In genomic region chr6:104381907-104382306, GRCh38 we compare ENCODE assay signal across 25 cellular contexts.
"Had no signal": no experiment of that assay in that cellular context is flagged by ENCODE, and none has a peak within 500 bp of the region (broad histone marks: within the 10 kb centered on the region; RNA-seq: fewer than 3 reads in every experiment).

No MANE protein-coding gene starts in this region.

- H3K4me3 Mint-ChIP-seq: activated CD4-positive, alpha-beta memory T cell treated with anti-CD3 and anti-CD28 coated beads, Interleukin-2, amount 10 ng/mL, durations not matched to agents 7 days and 5 days; activated CD4-positive, alpha-beta T cell treated with anti-CD3 and anti-CD28 coated beads for 36 hours; activated naive CD4-positive, alpha-beta T cell treated with anti-CD3 and anti-CD28 coated beads, Interleukin-2, amount 10 ng/mL, durations not matched to agents 7 days and 5 days; activated naive CD8-positive, alpha-beta T cell treated with anti-CD3 and anti-CD28 coated beads for 36 hours; activated T-helper 17 cell treated with anti-CD3 and anti-CD28 coated beads, Interleukin-2, amount 50 U/mL, for 72 hours had no signal

- H3K27me3 ChIP-seq: brain microvascular endothelial cell, cardiac muscle cell had no signal

- ATAC-seq: activated CD4-positive, alpha-beta T cell treated with anti-CD3 and anti-CD28 coated beads for 36 hours; activated T-helper 17 cell treated with anti-CD3 and anti-CD28 coated beads, Interleukin-2, amount 50 U/mL, for 72 hours; Panc1; Right ventricle myocardium inferior had no signal

- H3K36me3 Mint-ChIP-seq: activated naive CD4-positive, alpha-beta T cell treated with anti-CD3 and anti-CD28 coated beads, Interleukin-2, amount 10 ng/mL, durations not matched to agents 7 days and 5 days; activated naive CD8-positive, alpha-beta T cell treated with anti-CD3 and anti-CD28 coated beads for 36 hours had no signal

- H3K27me3 Mint-ChIP-seq: activated CD4-positive, alpha-beta memory T cell treated with anti-CD3 and anti-CD28 coated beads, Interleukin-2, amount 10 ng/mL, durations not matched to agents 7 days and 5 days; activated CD4-positive, alpha-beta T cell treated with anti-CD3 and anti-CD28 coated beads for 36 hours; activated naive CD4-positive, alpha-beta T cell treated with anti-CD3 and anti-CD28 coated beads, Interleukin-2, amount 10 ng/mL, durations not matched to agents 7 days and 5 days; activated T-helper 17 cell treated with anti-CD3 and anti-CD28 coated beads, Interleukin-2, amount 50 U/mL, for 72 hours had no signal

- H3K27ac Mint-ChIP-seq: activated CD4-positive, alpha-beta memory T cell treated with anti-CD3 and anti-CD28 coated beads, Interleukin-2, amount 10 ng/mL, durations not matched to agents 7 days and 5 days; activated CD4-positive, alpha-beta T cell treated with anti-CD3 and anti-CD28 coated beads for 36 hours; activated naive CD4-positive, alpha-beta T cell treated with anti-CD3 and anti-CD28 coated beads, Interleukin-2, amount 10 ng/mL, durations not matched to agents 7 days and 5 days; activated naive CD8-positive, alpha-beta T cell treated with anti-CD3 and anti-CD28 coated beads for 36 hours; activated T-helper 17 cell treated with anti-CD3 and anti-CD28 coated beads, Interleukin-2, amount 50 U/mL, for 72 hours had no signal

- H3K27ac ChIP-seq: brain microvascular endothelial cell, cardiac muscle cell, SK-N-MC, VCaP had no signal

- DNase-seq: activated CD4-positive, alpha-beta memory T cell treated with anti-CD3 and anti-CD28 coated beads, Interleukin-2, amount 10 ng/mL, durations not matched to agents 7 days and 5 days; activated CD4-positive, alpha-beta T cell treated with anti-CD3 and anti-CD28 coated beads for 36 hours; activated CD4-positive, alpha-beta T cell treated with anti-CD3 and anti-CD28 coated beads, Interleukin-2, amount 50 U/mL, for 1 hour; activated gamma-delta T cell; activated naive CD4-positive, alpha-beta T cell treated with anti-CD3 and anti-CD28 coated beads, Interleukin-2, amount 10 ng/mL, durations not matched to agents 7 days and 5 days; activated naive CD8-positive, alpha-beta T cell treated with anti-CD3 and anti-CD28 coated beads for 36 hours; activated T-cell treated with anti-CD3 and anti-CD28 coated beads for 4 hours; activated T-cell treated with anti-CD3 and anti-CD28 coated beads, Interleukin-2, amount 50 U/mL, for 48 hours; brain microvascular endothelial cell; NCI-H1048; NCI-H146; NCI-H187 treated with DMSO at 0.1 percent for 48 hours; NCI-H2081 treated with DMSO at 0.1 percent for 48 hours; NCI-H2171; NCI-H2227 treated with DMSO at 0.1 percent for 48 hours; NCI-H526 treated with DMSO at 0.1 percent for 48 hours; NCI-H82; RPMI8226; T-helper 1 cell had no signal

- H3K4me3 ChIP-seq: cardiac muscle cell, SK-N-MC had no signal

- H3K36me3 ChIP-seq: brain microvascular endothelial cell, cardiac muscle cell had no signal

- H3K4me1 Mint-ChIP-seq: activated CD4-positive, alpha-beta memory T cell treated with anti-CD3 and anti-CD28 coated beads, Interleukin-2, amount 10 ng/mL, durations not matched to agents 7 days and 5 days; activated CD4-positive, alpha-beta T cell treated with anti-CD3 and anti-CD28 coated beads for 36 hours; activated naive CD4-positive, alpha-beta T cell treated with anti-CD3 and anti-CD28 coated beads, Interleukin-2, amount 10 ng/mL, durations not matched to agents 7 days and 5 days; activated naive CD8-positive, alpha-beta T cell treated with anti-CD3 and anti-CD28 coated beads for 36 hours; activated T-helper 17 cell treated with anti-CD3 and anti-CD28 coated beads, Interleukin-2, amount 50 U/mL, for 72 hours had no signal

- H3K9me3 Mint-ChIP-seq: activated CD4-positive, alpha-beta memory T cell treated with anti-CD3 and anti-CD28 coated beads, Interleukin-2, amount 10 ng/mL, durations not matched to agents 7 days and 5 days; activated naive CD4-positive, alpha-beta T cell treated with anti-CD3 and anti-CD28 coated beads, Interleukin-2, amount 10 ng/mL, durations not matched to agents 7 days and 5 days had no signal
